In the genomic region with DNA sequence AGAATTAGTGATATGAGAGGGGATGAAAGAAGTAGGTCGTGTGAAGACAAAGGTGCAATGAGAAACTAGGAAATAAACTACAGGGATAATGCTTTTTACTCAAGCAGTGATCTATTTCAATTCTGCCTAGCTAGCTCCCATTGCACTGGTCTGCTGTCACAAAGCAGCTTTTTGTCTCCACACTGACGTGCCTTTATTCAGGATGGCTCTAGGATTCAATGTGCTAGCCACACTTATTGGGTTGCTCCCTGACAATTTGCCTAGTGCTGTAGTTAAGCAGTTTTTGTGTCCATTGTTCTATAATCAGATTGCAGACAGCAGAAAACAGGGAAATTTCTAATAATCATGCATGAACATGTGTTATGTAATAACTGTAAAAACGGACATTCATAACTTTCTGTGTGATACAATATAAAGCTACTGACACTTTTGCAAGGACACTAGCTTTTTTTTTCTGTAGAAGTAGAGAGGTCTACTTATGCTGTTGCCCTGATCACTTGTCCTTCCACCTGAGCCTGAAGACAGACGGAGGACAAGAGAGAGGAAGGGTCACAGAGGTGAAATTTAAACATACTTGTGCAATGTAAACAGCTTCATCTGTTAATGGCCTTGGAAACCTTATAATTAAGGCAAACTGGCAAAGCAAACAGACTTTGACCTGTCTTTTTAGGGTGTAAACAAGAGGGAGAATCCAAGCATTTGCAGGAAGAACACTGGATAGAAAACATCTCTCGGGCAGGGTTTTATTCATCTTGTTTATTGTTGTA, we compare ENCODE assay signal across 1 cellular context.
TF ChIP-seq lines count a peak whose summit lies in the region.

No MANE protein-coding gene starts in this region.

TF ChIP-seq in HepG2, 621 proteins besides CTCF, POLR2A, EP300 and RAD21 (continued from another document and continues in another):
- no peak for TF ChIP-seq ZNF550 (CRISPR knock-in tag; IDR thresholded peaks at IDR 0.05; ENCODE audit: borderline replicate concordance)
- TF ChIP-seq TBX2 (CRISPR knock-in tag; IDR thresholded peaks at IDR 0.05; ENCODE audit: borderline replicate concordance) = peak; percentile 74; the same call in 1 of the 2 replicates
- peak; percentile 87 for TF ChIP-seq RARA (CRISPR knock-in tag; IDR thresholded peaks at IDR 0.05)
- no peak for TF ChIP-seq KLF15 (CRISPR knock-in tag; IDR thresholded peaks at IDR 0.05; ENCODE audit: borderline replicate concordance)
- no peak for TF ChIP-seq ATF4 (CRISPR knock-in tag; IDR thresholded peaks at IDR 0.05)
- TF ChIP-seq ZBED4 (CRISPR knock-in tag; IDR thresholded peaks at IDR 0.05; ENCODE audit: borderline replicate concordance) = no peak
- peak; percentile 47; the same call in 1 of the 2 replicates for TF ChIP-seq HDAC2 (CRISPR knock-in tag; IDR thresholded peaks at IDR 0.05)
- TF ChIP-seq BRD4 (CRISPR knock-in tag; IDR thresholded peaks at IDR 0.05) = no peak
- TF ChIP-seq ZNF225 (CRISPR knock-in tag; IDR thresholded peaks at IDR 0.05) = no peak
- TF ChIP-seq PAX8 (CRISPR knock-in tag; IDR thresholded peaks at IDR 0.05; ENCODE audit: borderline replicate concordance) = no peak
- no peak for TF ChIP-seq ZNF253 (CRISPR knock-in tag; IDR thresholded peaks at IDR 0.05; ENCODE audit: borderline replicate concordance)
- TF ChIP-seq ZNF329 (CRISPR knock-in tag; IDR thresholded peaks at IDR 0.05; ENCODE audit: low read depth) = no peak
- TF ChIP-seq ZNF460 (CRISPR knock-in tag; IDR thresholded peaks at IDR 0.05; ENCODE audit: borderline replicate concordance) = no peak
- TF ChIP-seq, protein P1, sequence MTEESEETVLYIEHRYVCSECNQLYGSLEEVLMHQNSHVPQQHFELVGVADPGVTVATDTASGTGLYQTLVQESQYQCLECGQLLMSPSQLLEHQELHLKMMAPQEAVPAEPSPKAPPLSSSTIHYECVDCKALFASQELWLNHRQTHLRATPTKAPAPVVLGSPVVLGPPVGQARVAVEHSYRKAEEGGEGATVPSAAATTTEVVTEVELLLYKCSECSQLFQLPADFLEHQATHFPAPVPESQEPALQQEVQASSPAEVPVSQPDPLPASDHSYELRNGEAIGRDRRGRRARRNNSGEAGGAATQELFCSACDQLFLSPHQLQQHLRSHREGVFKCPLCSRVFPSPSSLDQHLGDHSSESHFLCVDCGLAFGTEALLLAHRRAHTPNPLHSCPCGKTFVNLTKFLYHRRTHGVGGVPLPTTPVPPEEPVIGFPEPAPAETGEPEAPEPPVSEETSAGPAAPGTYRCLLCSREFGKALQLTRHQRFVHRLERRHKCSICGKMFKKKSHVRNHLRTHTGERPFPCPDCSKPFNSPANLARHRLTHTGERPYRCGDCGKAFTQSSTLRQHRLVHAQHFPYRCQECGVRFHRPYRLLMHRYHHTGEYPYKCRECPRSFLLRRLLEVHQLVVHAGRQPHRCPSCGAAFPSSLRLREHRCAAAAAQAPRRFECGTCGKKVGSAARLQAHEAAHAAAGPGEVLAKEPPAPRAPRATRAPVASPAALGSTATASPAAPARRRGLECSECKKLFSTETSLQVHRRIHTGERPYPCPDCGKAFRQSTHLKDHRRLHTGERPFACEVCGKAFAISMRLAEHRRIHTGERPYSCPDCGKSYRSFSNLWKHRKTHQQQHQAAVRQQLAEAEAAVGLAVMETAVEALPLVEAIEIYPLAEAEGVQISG (CRISPR knock-in tag; IDR thresholded peaks at IDR 0.05) = no peak
- no peak for TF ChIP-seq REXO4 (CRISPR knock-in tag; IDR thresholded peaks at IDR 0.05; ENCODE audit: borderline replicate concordance)
- TF ChIP-seq CREB3 (CRISPR knock-in tag; IDR thresholded peaks at IDR 0.05) = no peak
- no peak for TF ChIP-seq ZBTB42 (CRISPR knock-in tag; IDR thresholded peaks at IDR 0.05)
- TF ChIP-seq NR2F1 (CRISPR knock-in tag; IDR thresholded peaks at IDR 0.05) = peak; percentile 68 to 81
- TF ChIP-seq ZBTB25 (CRISPR knock-in tag; IDR thresholded peaks at IDR 0.05) = no peak
- no peak for TF ChIP-seq ZNF160 (CRISPR knock-in tag; IDR thresholded peaks at IDR 0.05)
- no peak for TF ChIP-seq SP140L (CRISPR knock-in tag; IDR thresholded peaks at IDR 0.05; ENCODE audit: borderline replicate concordance)
- no peak for TF ChIP-seq ZNF788 (CRISPR knock-in tag; IDR thresholded peaks at IDR 0.05; ENCODE audit: borderline replicate concordance)
- no peak for TF ChIP-seq ZNF720 (CRISPR knock-in tag; IDR thresholded peaks at IDR 0.05)
- TF ChIP-seq, protein P2, sequence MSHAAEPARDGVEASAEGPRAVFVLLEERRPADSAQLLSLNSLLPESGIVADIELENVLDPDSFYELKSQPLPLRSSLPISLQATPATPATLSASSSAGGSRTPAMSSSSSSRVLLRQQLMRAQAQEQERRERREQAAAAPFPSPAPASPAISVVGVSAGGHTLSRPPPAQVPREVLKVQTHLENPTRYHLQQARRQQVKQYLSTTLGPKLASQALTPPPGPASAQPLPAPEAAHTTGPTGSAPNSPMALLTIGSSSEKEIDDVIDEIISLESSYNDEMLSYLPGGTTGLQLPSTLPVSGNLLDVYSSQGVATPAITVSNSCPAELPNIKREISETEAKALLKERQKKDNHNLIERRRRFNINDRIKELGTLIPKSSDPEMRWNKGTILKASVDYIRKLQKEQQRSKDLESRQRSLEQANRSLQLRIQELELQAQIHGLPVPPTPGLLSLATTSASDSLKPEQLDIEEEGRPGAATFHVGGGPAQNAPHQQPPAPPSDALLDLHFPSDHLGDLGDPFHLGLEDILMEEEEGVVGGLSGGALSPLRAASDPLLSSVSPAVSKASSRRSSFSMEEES (CRISPR knock-in tag; IDR thresholded peaks at IDR 0.05) = no peak
- TF ChIP-seq ETV6 (CRISPR knock-in tag; conservative IDR thresholded peaks at IDR 0.05) = no peak
- TF ChIP-seq SSRP1 (CRISPR knock-in tag; IDR thresholded peaks at IDR 0.05) = no peak
- no peak for TF ChIP-seq RORA (CRISPR knock-in tag; IDR thresholded peaks at IDR 0.05)
- peak; percentile 63 for TF ChIP-seq RXRB (CRISPR knock-in tag; IDR thresholded peaks at IDR 0.05; ENCODE audit: borderline replicate concordance)
- no peak for TF ChIP-seq NCOR1 (IDR thresholded peaks at IDR 0.05; ENCODE audit: borderline replicate concordance, low read length)
- TF ChIP-seq ARNT2 (CRISPR knock-in tag; IDR thresholded peaks at IDR 0.05; ENCODE audit: low read depth) = no peak
- TF ChIP-seq FOSL2 (CRISPR knock-in tag; IDR thresholded peaks at IDR 0.05) = no peak
- TF ChIP-seq SIX4 (CRISPR knock-in tag; IDR thresholded peaks at IDR 0.05) = 0 out of 2 replicates have a peak, but pooled peaks have one; percentile 18
- TF ChIP-seq ZNF33B (CRISPR knock-in tag; IDR thresholded peaks at IDR 0.05) = no peak
- no peak for TF ChIP-seq ZMYM3 (CRISPR knock-in tag; IDR thresholded peaks at IDR 0.05)
- TF ChIP-seq, protein P3, sequence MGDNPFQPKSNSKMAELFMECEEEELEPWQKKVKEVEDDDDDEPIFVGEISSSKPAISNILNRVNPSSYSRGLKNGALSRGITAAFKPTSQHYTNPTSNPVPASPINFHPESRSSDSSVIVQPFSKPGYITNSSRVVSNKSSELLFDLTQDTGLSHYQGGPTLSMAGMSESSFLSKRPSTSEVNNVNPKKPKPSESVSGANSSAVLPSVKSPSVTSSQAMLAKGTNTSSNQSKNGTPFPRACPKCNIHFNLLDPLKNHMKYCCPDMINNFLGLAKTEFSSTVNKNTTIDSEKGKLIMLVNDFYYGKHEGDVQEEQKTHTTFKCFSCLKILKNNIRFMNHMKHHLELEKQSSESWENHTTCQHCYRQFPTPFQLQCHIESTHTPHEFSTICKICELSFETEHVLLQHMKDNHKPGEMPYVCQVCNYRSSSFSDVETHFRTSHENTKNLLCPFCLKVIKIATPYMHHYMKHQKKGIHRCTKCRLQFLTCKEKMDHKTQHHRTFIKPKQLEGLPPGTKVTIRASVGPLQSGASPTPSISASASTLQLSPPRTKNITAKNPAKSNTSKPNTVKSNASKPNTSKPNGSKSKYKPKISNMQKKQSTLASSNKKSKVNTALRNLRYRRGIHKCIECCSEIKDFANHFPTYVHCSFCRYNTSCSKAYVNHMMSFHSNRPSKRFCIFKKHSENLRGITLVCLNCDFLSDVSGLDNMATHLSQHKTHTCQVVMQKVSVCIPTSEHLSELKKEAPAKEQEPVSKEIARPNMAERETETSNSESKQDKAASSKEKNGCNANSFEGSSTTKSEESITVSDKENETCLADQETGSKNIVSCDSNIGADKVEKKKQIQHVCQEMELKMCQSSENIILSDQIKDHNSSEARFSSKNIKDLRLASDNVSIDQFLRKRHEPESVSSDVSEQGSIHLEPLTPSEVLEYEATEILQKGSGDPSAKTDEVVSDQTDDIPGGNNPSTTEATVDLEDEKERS (CRISPR knock-in tag; IDR thresholded peaks at IDR 0.05) = 0 out of 2 replicates have a peak, but pooled peaks have one; percentile 23
- TF ChIP-seq MNT (IDR thresholded peaks at IDR 0.05) = no peak
- TF ChIP-seq, protein P4, sequence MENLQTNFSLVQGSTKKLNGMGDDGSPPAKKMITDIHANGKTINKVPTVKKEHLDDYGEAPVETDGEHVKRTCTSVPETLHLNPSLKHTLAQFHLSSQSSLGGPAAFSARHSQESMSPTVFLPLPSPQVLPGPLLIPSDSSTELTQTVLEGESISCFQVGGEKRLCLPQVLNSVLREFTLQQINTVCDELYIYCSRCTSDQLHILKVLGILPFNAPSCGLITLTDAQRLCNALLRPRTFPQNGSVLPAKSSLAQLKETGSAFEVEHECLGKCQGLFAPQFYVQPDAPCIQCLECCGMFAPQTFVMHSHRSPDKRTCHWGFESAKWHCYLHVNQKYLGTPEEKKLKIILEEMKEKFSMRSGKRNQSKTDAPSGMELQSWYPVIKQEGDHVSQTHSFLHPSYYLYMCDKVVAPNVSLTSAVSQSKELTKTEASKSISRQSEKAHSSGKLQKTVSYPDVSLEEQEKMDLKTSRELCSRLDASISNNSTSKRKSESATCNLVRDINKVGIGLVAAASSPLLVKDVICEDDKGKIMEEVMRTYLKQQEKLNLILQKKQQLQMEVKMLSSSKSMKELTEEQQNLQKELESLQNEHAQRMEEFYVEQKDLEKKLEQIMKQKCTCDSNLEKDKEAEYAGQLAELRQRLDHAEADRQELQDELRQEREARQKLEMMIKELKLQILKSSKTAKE (CRISPR knock-in tag; IDR thresholded peaks at IDR 0.05; ENCODE audit: borderline replicate concordance) = no peak
